ENCODE assay signal across 1 cellular context in genomic region chr10:52517017-52517416, GRCh38.
TF ChIP-seq lines count a peak whose summit lies in the region.

No MANE protein-coding gene starts in this region.

TF ChIP-seq in HCT116, 20 proteins besides CTCF, POLR2A, EP300 and RAD21:
- TF ChIP-seq FOSL1 (IDR thresholded peaks at IDR 0.05; ENCODE audit: low read depth) (no peak), TCF7L2 (IDR thresholded peaks at IDR 0.05; ENCODE audit: borderline replicate concordance, extremely low read depth, insufficient read depth, insufficient read length) (no peak), ZNF274 (IDR thresholded peaks at IDR 0.05; ENCODE audit: low read depth, low read length) (no peak), EZH2 (IDR thresholded peaks at IDR 0.05) (no peak), SRF (IDR thresholded peaks at IDR 0.05; ENCODE audit: low read depth) (no peak), SP1 (IDR thresholded peaks at IDR 0.05; ENCODE audit: low read depth) (no peak), EGR1 (IDR thresholded peaks at IDR 0.05; ENCODE audit: low read depth) (no peak), REST (IDR thresholded peaks at IDR 0.05; ENCODE audit: low read depth) (no peak), JUND (IDR thresholded peaks at IDR 0.05) (no peak), ZBTB33 (IDR thresholded peaks at IDR 0.05; ENCODE audit: extremely low read depth, insufficient replicate concordance, low read length) (no peak)
TF ChIP-seq in HCT116: peak in this region for 0.
